Comparison of ENCODE assay signal across 7 cellular contexts in genomic region chr6:32973934-32974333, GRCh38. TPM values are rescaled to one million over a fixed set of nuclear protein-coding genes. Genes with fewer than 3 reads are reported as not detected.
DNase-seq lines count a peak whose midpoint lies in the region; ATAC-seq, FAIRE-seq and TF ChIP-seq lines count a peak whose summit lies in the region.
"Had no signal": no experiment of that assay in that cellular context is flagged by ENCODE, and none has a peak within 500 bp of the region (broad histone marks: within the 10 kb centered on the region; RNA-seq: fewer than 3 reads in every experiment).

No MANE protein-coding gene starts in this region.

- no peaks in the 10 kb centered on the region for H3K9me3 ChIP-seq in fibroblast of lung (ENCODE audit: control insufficient read depth, insufficient read depth, low read depth, low read length)

- H3K27me3 ChIP-seq in fibroblast of lung (ENCODE audit: control insufficient read depth, insufficient read depth, low read length) = no peaks in the 10 kb centered on the region

- no peak for ATAC-seq in HG02938 (IDR thresholded peaks at IDR 0.05; ENCODE audit: unreplicated experiment)

- peak overlapping the region; percentile 51 to 100 (median 98) for H3K4me3 ChIP-seq in fibroblast of lung (replicated peaks in 1 of 4; ENCODE audit: control extremely low read depth in 1 of 4, insufficient read depth in 1 of 4, low read depth in 3 of 4, low read length in 4 of 4)

- FAIRE-seq in GM12891 (lab: Jason Lieb, UNC) = no peak
- FAIRE-seq: endometrium had no signal

- TF ChIP-seq CTCF in fibroblast of lung (conservative IDR thresholded peaks at IDR 0.05 in 1 of 2, IDR thresholded peaks at IDR 0.05 in 1 of 2; ENCODE audit: low read depth in 1 of 2, low read length in 2 of 2) = no peak

- H4K20me1 ChIP-seq in fibroblast of lung (ENCODE audit: control insufficient read depth, extremely low read depth, insufficient read depth, low read length) = peaks cover 22% of the 10 kb centered on the region

- H2AFZ ChIP-seq in fibroblast of lung (ENCODE audit: low read length) = no peak overlapping the region

- peaks cover 5% of the 10 kb centered on the region for H3K4me1 ChIP-seq in fibroblast of lung (ENCODE audit: control insufficient read depth, extremely low read depth, insufficient read depth, low read length)

- peaks cover 35% of the 10 kb centered on the region for H3K36me3 ChIP-seq in fibroblast of lung (ENCODE audit: control insufficient read depth, insufficient read depth, low read length)

- peak overlapping the region; percentile 75 for H3K27ac ChIP-seq in fibroblast of lung (ENCODE audit: insufficient read depth, low read length)

- DNase-seq in GM12891 (ENCODE audit: insufficient read length, low spot score) = peak; percentile 33
- peak; percentile 53 for DNase-seq in RPMI7951 (ENCODE audit: low read depth)
- DNase-seq in fibroblast of lung (ENCODE audit: low read depth in 2 of 2) = peak; percentile 64 to 72
- peak; percentile 37 for DNase-seq in stromal cell of bone marrow (ENCODE audit: low read depth)
- DNase-seq in amygdala (lab: John Stamatoyannopoulos, UW) = no peak

- H3K9ac ChIP-seq in fibroblast of lung (ENCODE audit: insufficient read depth, low read length) = peak overlapping the region; percentile 70

- peak overlapping the region; percentile 95 for H3K4me2 ChIP-seq in fibroblast of lung (ENCODE audit: extremely low read depth, insufficient read depth, low read length)

- no peak; the same call in 1 of the 2 replicates for TF ChIP-seq POLR2A in GM12891 (IDR thresholded peaks at IDR 0.05; ENCODE audit: low read depth, low read length)

- H3K79me2 ChIP-seq in fibroblast of lung (ENCODE audit: control insufficient read depth, insufficient read depth, low read length) = peaks cover 68% of the 10 kb centered on the region

TF ChIP-seq in GM12891, 5 proteins besides CTCF, POLR2A, EP300 and RAD21:
- no peak for TF ChIP-seq PAX5 (IDR thresholded peaks at IDR 0.05; ENCODE audit: insufficient read depth, low read length, severe bottlenecking)
- no peak for TF ChIP-seq TAF1 (IDR thresholded peaks at IDR 0.05; ENCODE audit: low read depth, low read length)
- TF ChIP-seq POU2F2 (IDR thresholded peaks at IDR 0.05; ENCODE audit: low read depth, low read length) = no peak
- no peak for TF ChIP-seq POLR2AphosphoS5 (IDR thresholded peaks at IDR 0.05; ENCODE audit: low read depth, low read length)
- TF ChIP-seq SPI1 (IDR thresholded peaks at IDR 0.05; ENCODE audit: low read depth, low read length) = no peak

RNA-seq across cellular contexts. Expression of gene BRD2, which starts 5.5 kb away (rescaled TPM):
- polyA plus RNA-seq in GM12891 (2012; ENCODE audit: low read depth, missing spikeins) = 178 TPM
- 77.5 and 82.1 TPM in 2 replicates for total RNA-seq in RPMI7951 (2014; rRNA removed; shearing (Covaris generic))
- total RNA-seq in fibroblast of lung = 59.3 and 75.6 TPM in 2 replicates
- 126 and 154 TPM in 2 replicates for polyA plus RNA-seq in fibroblast of lung
- 97.2 and 108 TPM in 2 replicates for polyA plus RNA-seq in fibroblast of lung (2012)
- polyA minus RNA-seq in fibroblast of lung (ENCODE audit: low replicate concordance) = 103 and 130 TPM in 2 replicates

RNA-seq across cellular contexts. Expression of gene HLA-DMA, which starts 21.0 kb away (rescaled TPM):
- polyA plus RNA-seq in GM12891 (2012; ENCODE audit: low read depth, missing spikeins) = 434 TPM
- total RNA-seq in RPMI7951 (2014; rRNA removed; shearing (Covaris generic)) = 10.1 and 10.9 TPM in 2 replicates
- 9.8 and 12.1 TPM in 2 replicates for total RNA-seq in fibroblast of lung
- polyA plus RNA-seq in fibroblast of lung = 3.7 and 7.1 TPM in 2 replicates
- polyA plus RNA-seq in fibroblast of lung (2012) = 6.0 and 13.7 TPM in 2 replicates
- polyA minus RNA-seq in fibroblast of lung (ENCODE audit: low replicate concordance) = 4.1 and 20.2 TPM in 2 replicates

RNA-seq across cellular contexts. Expression of gene HLA-DMB, which starts 33.1 kb away (rescaled TPM):
- 358 TPM for polyA plus RNA-seq in GM12891 (2012; ENCODE audit: low read depth, missing spikeins)
- total RNA-seq in RPMI7951 (2014; rRNA removed; shearing (Covaris generic)) = 2.5 and 3.1 TPM in 2 replicates
- total RNA-seq in fibroblast of lung = 0.51 and 0.83 TPM in 2 replicates
- 0.28 TPM in 2 replicates for polyA plus RNA-seq in fibroblast of lung
- 0.09 and 0.15 TPM in 2 replicates for polyA plus RNA-seq in fibroblast of lung (2012)
- polyA minus RNA-seq in fibroblast of lung (ENCODE audit: low replicate concordance) = not detected in 2 replicates

RNA-seq across cellular contexts. Expression of gene HLA-DOA, which starts 35.5 kb away (rescaled TPM):
- polyA plus RNA-seq in GM12891 (2012; ENCODE audit: low read depth, missing spikeins) = 110 TPM
- total RNA-seq in RPMI7951 (2014; rRNA removed; shearing (Covaris generic)) = under 0.01 TPM in 1 of 2 replicates, not detected in the other
- not detected in 2 replicates for total RNA-seq in fibroblast of lung
- not detected in 2 replicates for polyA plus RNA-seq in fibroblast of lung
- polyA plus RNA-seq in fibroblast of lung (2012) = not detected in 2 replicates
- not detected in 2 replicates for polyA minus RNA-seq in fibroblast of lung (ENCODE audit: low replicate concordance)

Comparison
In these comparisons a context has a peak if more than half of its experiments do, and no peak if none do; other contexts are left out.
1. DNase-seq: peak in GM12891 (single experiment), RPMI7951 (single experiment), fibroblast of lung (2 of 2) and stromal cell of bone marrow (single experiment); none in amygdala (0 of 56).